9 cellular contexts compared by ENCODE assay signal in genomic region chrX:12701625-12702024, GRCh38.
DNase-seq lines count a peak whose midpoint lies in the region; ATAC-seq and TF ChIP-seq lines count a peak whose summit lies in the region.
"Had no signal": no experiment of that assay in that cellular context is flagged by ENCODE, and none has a peak within 500 bp of the region (broad histone marks: within the 10 kb centered on the region; RNA-seq: fewer than 3 reads in every experiment).

No MANE protein-coding gene starts in this region.

- ATAC-seq in HG03342 (IDR thresholded peaks at IDR 0.05; ENCODE audit: unreplicated experiment) (peak; percentile 79), HG03439 (IDR thresholded peaks at IDR 0.05; ENCODE audit: unreplicated experiment) (no peak)

- DNase-seq in DMS79 treated with DMSO at 0.1 percent for 48 hours (lab: John Stamatoyannopoulos, UW) (peak; percentile 4), DMS79 (lab: John Stamatoyannopoulos, UW) (no peak), NCI-H510A (lab: John Stamatoyannopoulos, UW) (peak; percentile 48), glutamatergic neuron (peak; percentile 48), putamen (ENCODE audit: low spot score) (peak; percentile 53)
- DNase-seq in activated CD8-positive, alpha-beta memory T cell treated with anti-CD3 and anti-CD28 coated beads, Interleukin-2, amount 50 U/mL, for 48 hours: peak; percentile 55

- no peaks in the 10 kb centered on the region for H3K36me3 Mint-ChIP-seq in glutamatergic neuron (ENCODE audit: unreplicated experiment)
- H3K36me3 Mint-ChIP-seq: activated naive CD4-positive, alpha-beta T cell treated with anti-CD3 and anti-CD28 coated beads, Interleukin-2, amount 50 U/mL, for 24 hours had no signal

- no peaks in the 10 kb centered on the region for H3K27me3 Mint-ChIP-seq in glutamatergic neuron (ENCODE audit: unreplicated experiment)

- H3K4me3 Mint-ChIP-seq in glutamatergic neuron (ENCODE audit: unreplicated experiment): no peak overlapping the region
- H3K4me3 Mint-ChIP-seq: activated naive CD4-positive, alpha-beta T cell treated with anti-CD3 and anti-CD28 coated beads, Interleukin-2, amount 50 U/mL, for 24 hours had no signal

- H3K27ac Mint-ChIP-seq in glutamatergic neuron (ENCODE audit: unreplicated experiment): no peak overlapping the region
- H3K27ac Mint-ChIP-seq: activated naive CD4-positive, alpha-beta T cell treated with anti-CD3 and anti-CD28 coated beads, Interleukin-2, amount 50 U/mL, for 24 hours had no signal

- peak; percentile 48 for TF ChIP-seq CTCF in glutamatergic neuron (IDR thresholded peaks at IDR 0.05; ENCODE audit: partially characterized antibody, unreplicated experiment)

- H3K4me1 Mint-ChIP-seq in glutamatergic neuron (ENCODE audit: low read depth, unreplicated experiment): no peaks in the 10 kb centered on the region
- H3K4me1 Mint-ChIP-seq: activated naive CD4-positive, alpha-beta T cell treated with anti-CD3 and anti-CD28 coated beads, Interleukin-2, amount 50 U/mL, for 24 hours had no signal

- H3K9me3 Mint-ChIP-seq in glutamatergic neuron (ENCODE audit: unreplicated experiment): no peaks in the 10 kb centered on the region
- H3K9me3 Mint-ChIP-seq: activated naive CD4-positive, alpha-beta T cell treated with anti-CD3 and anti-CD28 coated beads, Interleukin-2, amount 50 U/mL, for 24 hours had no signal
